ENCODE assay signal across 1 cellular context in the genomic region with DNA sequence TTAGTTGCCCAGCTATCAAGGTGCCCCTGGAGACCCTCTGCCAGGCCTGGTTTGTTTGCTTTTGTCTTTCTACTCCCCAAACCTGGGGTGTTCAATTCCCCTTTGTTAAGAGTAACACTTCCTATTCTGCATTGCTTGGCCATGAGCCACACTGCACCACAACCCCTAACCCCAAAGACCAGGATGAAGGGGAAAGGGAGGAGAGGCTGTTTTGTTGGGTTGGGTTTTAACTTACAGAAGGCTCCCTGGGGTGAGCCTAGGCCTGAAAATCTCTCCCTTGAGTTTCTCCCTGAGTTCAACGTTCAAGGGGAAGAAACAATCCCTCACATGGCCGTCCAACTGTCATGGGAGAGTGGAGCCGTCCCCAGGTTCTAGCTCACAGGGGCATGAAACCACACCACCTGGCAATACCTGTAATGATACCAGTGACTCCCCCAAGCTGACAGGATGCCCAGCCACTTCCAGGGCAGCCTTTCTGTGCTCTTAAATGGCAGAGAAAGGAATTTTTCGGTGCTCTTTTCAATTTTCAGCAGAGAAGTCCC.
TF ChIP-seq lines count a peak whose summit lies in the region.

No MANE protein-coding gene starts in this region.

TF ChIP-seq in WTC11, 78 proteins besides CTCF, POLR2A, EP300 and RAD21 (continued from another document):
- TF ChIP-seq, protein P1, sequence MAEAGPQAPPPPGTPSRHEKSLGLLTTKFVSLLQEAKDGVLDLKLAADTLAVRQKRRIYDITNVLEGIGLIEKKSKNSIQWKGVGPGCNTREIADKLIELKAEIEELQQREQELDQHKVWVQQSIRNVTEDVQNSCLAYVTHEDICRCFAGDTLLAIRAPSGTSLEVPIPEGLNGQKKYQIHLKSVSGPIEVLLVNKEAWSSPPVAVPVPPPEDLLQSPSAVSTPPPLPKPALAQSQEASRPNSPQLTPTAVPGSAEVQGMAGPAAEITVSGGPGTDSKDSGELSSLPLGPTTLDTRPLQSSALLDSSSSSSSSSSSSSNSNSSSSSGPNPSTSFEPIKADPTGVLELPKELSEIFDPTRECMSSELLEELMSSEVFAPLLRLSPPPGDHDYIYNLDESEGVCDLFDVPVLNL (CRISPR knock-in tag; IDR thresholded peaks at IDR 0.05; ENCODE audit: borderline replicate concordance, low read depth): no peak
- TF ChIP-seq, protein P2, sequence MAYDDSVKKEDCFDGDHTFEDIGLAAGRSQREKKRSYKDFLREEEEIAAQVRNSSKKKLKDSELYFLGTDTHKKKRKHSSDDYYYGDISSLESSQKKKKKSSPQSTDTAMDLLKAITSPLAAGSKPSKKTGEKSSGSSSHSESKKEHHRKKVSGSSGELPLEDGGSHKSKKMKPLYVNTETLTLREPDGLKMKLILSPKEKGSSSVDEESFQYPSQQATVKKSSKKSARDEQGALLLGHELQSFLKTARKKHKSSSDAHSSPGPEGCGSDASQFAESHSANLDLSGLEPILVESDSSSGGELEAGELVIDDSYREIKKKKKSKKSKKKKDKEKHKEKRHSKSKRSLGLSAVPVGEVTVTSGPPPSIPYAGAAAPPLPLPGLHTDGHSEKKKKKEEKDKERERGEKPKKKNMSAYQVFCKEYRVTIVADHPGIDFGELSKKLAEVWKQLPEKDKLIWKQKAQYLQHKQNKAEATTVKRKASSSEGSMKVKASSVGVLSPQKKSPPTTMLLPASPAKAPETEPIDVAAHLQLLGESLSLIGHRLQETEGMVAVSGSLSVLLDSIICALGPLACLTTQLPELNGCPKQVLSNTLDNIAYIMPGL (CRISPR knock-in tag; IDR thresholded peaks at IDR 0.05): no peak
- TF ChIP-seq, protein P3, sequence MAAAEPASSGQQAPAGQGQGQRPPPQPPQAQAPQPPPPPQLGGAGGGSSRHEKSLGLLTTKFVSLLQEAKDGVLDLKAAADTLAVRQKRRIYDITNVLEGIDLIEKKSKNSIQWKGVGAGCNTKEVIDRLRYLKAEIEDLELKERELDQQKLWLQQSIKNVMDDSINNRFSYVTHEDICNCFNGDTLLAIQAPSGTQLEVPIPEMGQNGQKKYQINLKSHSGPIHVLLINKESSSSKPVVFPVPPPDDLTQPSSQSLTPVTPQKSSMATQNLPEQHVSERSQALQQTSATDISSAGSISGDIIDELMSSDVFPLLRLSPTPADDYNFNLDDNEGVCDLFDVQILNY (CRISPR knock-in tag; IDR thresholded peaks at IDR 0.05): no peak
- no peak for TF ChIP-seq IRF2 (CRISPR knock-in tag; IDR thresholded peaks at IDR 0.05; ENCODE audit: borderline replicate concordance, low read depth)
- no peak for TF ChIP-seq JAZF1 (CRISPR knock-in tag; IDR thresholded peaks at IDR 0.05)
- TF ChIP-seq NFATC4 (CRISPR knock-in tag; IDR thresholded peaks at IDR 0.05): no peak
